ENCODE assay signal across 32 cellular contexts in the genomic region with DNA sequence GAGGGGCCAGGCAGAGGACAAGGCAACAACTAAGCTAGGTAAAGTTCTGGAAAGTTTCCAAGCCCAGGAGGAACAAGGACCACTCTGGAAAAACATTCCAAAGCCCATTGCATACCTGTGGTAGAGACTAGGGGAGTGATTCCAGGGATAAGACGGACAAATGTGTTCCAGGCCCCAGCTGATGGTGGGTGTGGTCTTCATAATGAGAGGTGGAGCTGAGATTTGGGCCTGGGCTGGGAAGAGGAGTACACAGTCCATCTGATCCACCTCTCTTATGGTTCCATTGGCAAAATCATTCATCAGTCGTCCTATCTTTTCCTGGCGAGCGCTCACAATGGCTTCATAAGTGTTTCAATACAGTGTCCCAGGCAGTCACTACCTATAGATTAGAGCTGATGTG. TPM values are rescaled to one million over a fixed set of nuclear protein-coding genes. Genes with fewer than 3 reads are reported as not detected.
"Had no signal": no experiment of that assay in that cellular context is flagged by ENCODE, and none has a peak within 500 bp of the region (broad histone marks: within the 10 kb centered on the region; RNA-seq: fewer than 3 reads in every experiment).

No MANE protein-coding gene starts in this region.

- H3K9me3 ChIP-seq: ascending aorta had no signal

- H3K27ac ChIP-seq: ascending aorta, KMS-11, SK-N-MC, VCaP had no signal

- H3K27me3 ChIP-seq: ascending aorta had no signal

- H3K36me3 Mint-ChIP-seq: activated naive CD4-positive, alpha-beta T cell treated with anti-CD3 and anti-CD28 coated beads, Interleukin-2, amount 50 U/mL, for 72 hours; brain had no signal

- H3K27me3 Mint-ChIP-seq: activated CD4-positive, alpha-beta memory T cell treated with anti-CD3 and anti-CD28 coated beads, Interleukin-2, amount 10 ng/mL, durations not matched to agents 7 days and 5 days had no signal

- H3K4me1 ChIP-seq: ascending aorta had no signal

- H3K4me3 Mint-ChIP-seq: activated CD4-positive, alpha-beta memory T cell treated with anti-CD3 and anti-CD28 coated beads, Interleukin-2, amount 10 ng/mL, durations not matched to agents 7 days and 5 days; activated CD4-positive, alpha-beta T cell treated with anti-CD3 and anti-CD28 coated beads for 36 hours; activated naive CD8-positive, alpha-beta T cell treated with anti-CD3 and anti-CD28 coated beads, Interleukin-2, amount 50 U/mL, for 24 hours; brain; central memory CD8-positive, alpha-beta T cell had no signal

- H3K9ac ChIP-seq: KMS-11 had no signal

- H3K27ac Mint-ChIP-seq: activated CD4-positive, alpha-beta memory T cell treated with anti-CD3 and anti-CD28 coated beads, Interleukin-2, amount 10 ng/mL, durations not matched to agents 7 days and 5 days; activated CD4-positive, alpha-beta T cell treated with anti-CD3 and anti-CD28 coated beads for 36 hours; activated naive CD4-positive, alpha-beta T cell treated with anti-CD3 and anti-CD28 coated beads, Interleukin-2, amount 50 U/mL, for 72 hours; activated naive CD8-positive, alpha-beta T cell treated with anti-CD3 and anti-CD28 coated beads, Interleukin-2, amount 50 U/mL, for 24 hours; brain had no signal

- ATAC-seq: activated CD4-positive, alpha-beta T cell treated with anti-CD3 and anti-CD28 coated beads for 36 hours; activated naive CD4-positive, alpha-beta T cell treated with anti-CD3 and anti-CD28 coated beads, Interleukin-2, amount 50 U/mL, for 72 hours; activated naive CD8-positive, alpha-beta T cell treated with anti-CD3 and anti-CD28 coated beads, Interleukin-2, amount 50 U/mL, for 24 hours; Panc1; Right ventricle myocardium inferior had no signal

- DNase-seq: activated CD4-positive, alpha-beta memory T cell treated with anti-CD3 and anti-CD28 coated beads, Interleukin-2, amount 10 ng/mL, durations not matched to agents 7 days and 5 days; activated CD4-positive, alpha-beta T cell treated with anti-CD3 and anti-CD28 coated beads for 36 hours; activated CD4-positive, alpha-beta T cell treated with anti-CD3 and anti-CD28 coated beads, Interleukin-2, amount 50 U/mL, for 1 hour; activated CD8-positive, alpha-beta memory T cell treated with anti-CD3 and anti-CD28 coated beads, Interleukin-2, amount 50 U/mL, for 4 hours; activated naive CD4-positive, alpha-beta T cell treated with Interleukin-2 at 50 U/mL for 16 hours; activated naive CD8-positive, alpha-beta T cell treated with anti-CD3 and anti-CD28 coated beads, Interleukin-2, amount 50 U/mL, for 24 hours; activated T-cell treated with anti-CD3 and anti-CD28 coated beads, Interleukin-2, amount 50 U/mL, for 1 hour; amniotic stem cell; NCI-H1092; NCI-H1417; NCI-H1694; NCI-H2029; NCI-H2107; NCI-H2171 treated with DMSO at 0.1 percent for 48 hours; NCI-H226; NCI-H510A; NCI-H526 treated with DMSO at 0.1 percent for 48 hours; NCI-H82; OCI-M1; RPMI8226; T-helper 1 cell had no signal

- H3K36me3 ChIP-seq: ascending aorta had no signal

- H3K9me3 Mint-ChIP-seq: activated naive CD8-positive, alpha-beta T cell treated with anti-CD3 and anti-CD28 coated beads, Interleukin-2, amount 50 U/mL, for 24 hours; central memory CD8-positive, alpha-beta T cell had no signal

- H3K4me2 ChIP-seq: KMS-11 had no signal

- H3K4me3 ChIP-seq: ascending aorta, SK-N-MC had no signal

- H3K4me1 Mint-ChIP-seq: activated CD4-positive, alpha-beta memory T cell treated with anti-CD3 and anti-CD28 coated beads, Interleukin-2, amount 10 ng/mL, durations not matched to agents 7 days and 5 days; activated CD4-positive, alpha-beta T cell treated with anti-CD3 and anti-CD28 coated beads for 36 hours; activated naive CD8-positive, alpha-beta T cell treated with anti-CD3 and anti-CD28 coated beads, Interleukin-2, amount 50 U/mL, for 24 hours; central memory CD8-positive, alpha-beta T cell had no signal

RNA-seq across cellular contexts. Expression of a gene that starts 4.5 kb away (rescaled TPM):
- total RNA-seq: activated CD4-positive, alpha-beta memory T cell treated with anti-CD3 and anti-CD28 coated beads, Interleukin-2, amount 10 ng/mL, durations not matched to agents 7 days and 5 days; activated CD4-positive, alpha-beta T cell treated with anti-CD3 and anti-CD28 coated beads for 36 hours; activated naive CD4-positive, alpha-beta T cell treated with anti-CD3 and anti-CD28 coated beads, Interleukin-2, amount 50 U/mL, for 72 hours; ascending aorta; MCF 10A; Right ventricle myocardium inferior; T-helper 2 cell treated with Interferon-gamma antibody and Interleukin-4, amounts not matched to agents 100 ng/mL and 5 ng/mL, for 36 hours had no signal
